In genomic region chr15:94174399-94174802, GRCh38 we compare ENCODE assay signal across 8 cellular contexts.
DNase-seq lines count a peak whose midpoint lies in the region; ATAC-seq and TF ChIP-seq lines count a peak whose summit lies in the region.

No MANE protein-coding gene starts in this region.

- no peak for TF ChIP-seq CTCF in NB4 (IDR thresholded peaks at IDR 0.05; ENCODE audit: low read depth, low read length)

- ATAC-seq in GM18858 (IDR thresholded peaks at IDR 0.05; ENCODE audit: unreplicated experiment) (peak; percentile 93), HG02571 (IDR thresholded peaks at IDR 0.05; ENCODE audit: unreplicated experiment) (peak; percentile 81)

- TF ChIP-seq POLR2A in NB4 (IDR thresholded peaks at IDR 0.05; ENCODE audit: extremely low read depth, insufficient read length), result no peak

- no peak overlapping the region for H3K4me3 ChIP-seq in NB4 (ENCODE audit: low read depth, low read length)

- DNase-seq in NB4 (ENCODE audit: low read depth), result peak; percentile 96
- peak; percentile 6 for DNase-seq in fibroblast of gingiva (ENCODE audit: low read depth)
- no peak for DNase-seq in DMS 273 (lab: John Stamatoyannopoulos, UW; ENCODE audit: unreplicated experiment)
- no peak for DNase-seq in pons (ENCODE audit: low spot score)
- no peak for DNase-seq in GM19238 (ENCODE audit: insufficient read length, low spot score)
- DNase-seq in T1000 (lab: John Stamatoyannopoulos, UW), result no peak

Comparison
In these comparisons a context has a peak if more than half of its experiments do, and no peak if none do; other contexts are left out.
1. DNase-seq: peak in NB4 (single experiment) and fibroblast of gingiva (single experiment); none in DMS 273 (single experiment), pons (single experiment), GM19238 (single experiment) and T1000 (single experiment).